ENCODE assay signal across 1 cellular context in genomic region chr6:136288566-136289326, GRCh38.
TF ChIP-seq lines count a peak whose summit lies in the region.

No MANE protein-coding gene starts in this region.

TF ChIP-seq in HepG2, 621 proteins besides CTCF, POLR2A, EP300 and RAD21 (continued from another document and continues in another):
- TF ChIP-seq, protein P1, sequence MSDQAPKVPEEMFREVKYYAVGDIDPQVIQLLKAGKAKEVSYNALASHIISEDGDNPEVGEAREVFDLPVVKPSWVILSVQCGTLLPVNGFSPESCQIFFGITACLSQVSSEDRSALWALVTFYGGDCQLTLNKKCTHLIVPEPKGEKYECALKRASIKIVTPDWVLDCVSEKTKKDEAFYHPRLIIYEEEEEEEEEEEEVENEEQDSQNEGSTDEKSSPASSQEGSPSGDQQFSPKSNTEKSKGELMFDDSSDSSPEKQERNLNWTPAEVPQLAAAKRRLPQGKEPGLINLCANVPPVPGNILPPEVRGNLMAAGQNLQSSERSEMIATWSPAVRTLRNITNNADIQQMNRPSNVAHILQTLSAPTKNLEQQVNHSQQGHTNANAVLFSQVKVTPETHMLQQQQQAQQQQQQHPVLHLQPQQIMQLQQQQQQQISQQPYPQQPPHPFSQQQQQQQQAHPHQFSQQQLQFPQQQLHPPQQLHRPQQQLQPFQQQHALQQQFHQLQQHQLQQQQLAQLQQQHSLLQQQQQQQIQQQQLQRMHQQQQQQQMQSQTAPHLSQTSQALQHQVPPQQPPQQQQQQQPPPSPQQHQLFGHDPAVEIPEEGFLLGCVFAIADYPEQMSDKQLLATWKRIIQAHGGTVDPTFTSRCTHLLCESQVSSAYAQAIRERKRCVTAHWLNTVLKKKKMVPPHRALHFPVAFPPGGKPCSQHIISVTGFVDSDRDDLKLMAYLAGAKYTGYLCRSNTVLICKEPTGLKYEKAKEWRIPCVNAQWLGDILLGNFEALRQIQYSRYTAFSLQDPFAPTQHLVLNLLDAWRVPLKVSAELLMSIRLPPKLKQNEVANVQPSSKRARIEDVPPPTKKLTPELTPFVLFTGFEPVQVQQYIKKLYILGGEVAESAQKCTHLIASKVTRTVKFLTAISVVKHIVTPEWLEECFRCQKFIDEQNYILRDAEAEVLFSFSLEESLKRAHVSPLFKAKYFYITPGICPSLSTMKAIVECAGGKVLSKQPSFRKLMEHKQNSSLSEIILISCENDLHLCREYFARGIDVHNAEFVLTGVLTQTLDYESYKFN (CRISPR knock-in tag; conservative IDR thresholded peaks at IDR 0.05), result 0 out of 2 replicates have a peak, but pooled peaks have one; percentile 2
- TF ChIP-seq U2AF1 (optimal IDR thresholded peaks at IDR 0.05; ENCODE audit: low read depth, low read length) (no peak), RFXAP (CRISPR knock-in tag; IDR thresholded peaks at IDR 0.05; ENCODE audit: borderline replicate concordance) (no peak), RFXANK (CRISPR knock-in tag; IDR thresholded peaks at IDR 0.05) (no peak), SALL1 (CRISPR knock-in tag; IDR thresholded peaks at IDR 0.05) (no peak; the same call in 1 of the 2 replicates), ATF3 (CRISPR knock-in tag; IDR thresholded peaks at IDR 0.05) (no peak), CEBPB (IDR thresholded peaks at IDR 0.05; ENCODE audit: borderline replicate concordance, low read depth, low read length) (no peak), ZFP1 (CRISPR knock-in tag; IDR thresholded peaks at IDR 0.05) (peak; percentile 18; the same call in 1 of the 2 replicates), TERF1 (CRISPR knock-in tag; IDR thresholded peaks at IDR 0.05) (no peak), RORA (CRISPR knock-in tag; IDR thresholded peaks at IDR 0.05) (no peak), FOXJ3 (CRISPR knock-in tag; IDR thresholded peaks at IDR 0.05; ENCODE audit: borderline replicate concordance) (no peak; the same call in 1 of the 2 replicates), U2AF2 (IDR thresholded peaks at IDR 0.05; ENCODE audit: low read depth, low read length) (no peak), HIVEP1 (CRISPR knock-in tag; IDR thresholded peaks at IDR 0.05) (peak; percentile 6; the same call in 1 of the 2 replicates), TRIM24 (CRISPR knock-in tag; IDR thresholded peaks at IDR 0.05) (no peak), ZNF232 (CRISPR knock-in tag; IDR thresholded peaks at IDR 0.05; ENCODE audit: borderline replicate concordance) (peak; percentile 83; the same call in 1 of the 2 replicates), ZNF569 (CRISPR knock-in tag; IDR thresholded peaks at IDR 0.05; ENCODE audit: borderline replicate concordance) (peak; percentile 46; the same call in 1 of the 2 replicates), KLF11 (CRISPR knock-in tag; IDR thresholded peaks at IDR 0.05) (0 out of 2 replicates have a peak, but pooled peaks have one; percentile 19), RAD51 (IDR thresholded peaks at IDR 0.05; ENCODE audit: borderline replicate concordance) (no peak), HMGA1 (CRISPR knock-in tag; conservative IDR thresholded peaks at IDR 0.05) (no peak), KDM3A (CRISPR knock-in tag; IDR thresholded peaks at IDR 0.05; ENCODE audit: low read depth) (no peak), ZNF784 (CRISPR knock-in tag; IDR thresholded peaks at IDR 0.05; ENCODE audit: borderline replicate concordance) (0 out of 2 replicates have a peak, but pooled peaks have one; percentile 4), ZNF766 (CRISPR knock-in tag; IDR thresholded peaks at IDR 0.05; ENCODE audit: borderline replicate concordance) (no peak), ZC3H4 (CRISPR knock-in tag; IDR thresholded peaks at IDR 0.05; ENCODE audit: borderline replicate concordance) (no peak; the same call in none of the 2 replicates), PHB2 (IDR thresholded peaks at IDR 0.05; ENCODE audit: partially characterized antibody) (no peak), DNMT1 (CRISPR knock-in tag; IDR thresholded peaks at IDR 0.05) (no peak), ZNF354B (CRISPR knock-in tag; IDR thresholded peaks at IDR 0.05) (peak; percentile 84; the same call in 1 of the 2 replicates), SIN3B (IDR thresholded peaks at IDR 0.05; ENCODE audit: low read length) (peak; percentile 69), BCL3 (CRISPR knock-in tag; IDR thresholded peaks at IDR 0.05) (0 out of 2 replicates have a peak, but pooled peaks have one; percentile 21), ZNF737 (CRISPR knock-in tag; IDR thresholded peaks at IDR 0.05; ENCODE audit: borderline replicate concordance) (no peak)
- TF ChIP-seq, protein P2, sequence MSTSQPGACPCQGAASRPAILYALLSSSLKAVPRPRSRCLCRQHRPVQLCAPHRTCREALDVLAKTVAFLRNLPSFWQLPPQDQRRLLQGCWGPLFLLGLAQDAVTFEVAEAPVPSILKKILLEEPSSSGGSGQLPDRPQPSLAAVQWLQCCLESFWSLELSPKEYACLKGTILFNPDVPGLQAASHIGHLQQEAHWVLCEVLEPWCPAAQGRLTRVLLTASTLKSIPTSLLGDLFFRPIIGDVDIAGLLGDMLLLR (CRISPR knock-in tag; IDR thresholded peaks at IDR 0.05), result peak; percentile 50; the same call in 1 of the 2 replicates
- TF ChIP-seq, protein P3, sequence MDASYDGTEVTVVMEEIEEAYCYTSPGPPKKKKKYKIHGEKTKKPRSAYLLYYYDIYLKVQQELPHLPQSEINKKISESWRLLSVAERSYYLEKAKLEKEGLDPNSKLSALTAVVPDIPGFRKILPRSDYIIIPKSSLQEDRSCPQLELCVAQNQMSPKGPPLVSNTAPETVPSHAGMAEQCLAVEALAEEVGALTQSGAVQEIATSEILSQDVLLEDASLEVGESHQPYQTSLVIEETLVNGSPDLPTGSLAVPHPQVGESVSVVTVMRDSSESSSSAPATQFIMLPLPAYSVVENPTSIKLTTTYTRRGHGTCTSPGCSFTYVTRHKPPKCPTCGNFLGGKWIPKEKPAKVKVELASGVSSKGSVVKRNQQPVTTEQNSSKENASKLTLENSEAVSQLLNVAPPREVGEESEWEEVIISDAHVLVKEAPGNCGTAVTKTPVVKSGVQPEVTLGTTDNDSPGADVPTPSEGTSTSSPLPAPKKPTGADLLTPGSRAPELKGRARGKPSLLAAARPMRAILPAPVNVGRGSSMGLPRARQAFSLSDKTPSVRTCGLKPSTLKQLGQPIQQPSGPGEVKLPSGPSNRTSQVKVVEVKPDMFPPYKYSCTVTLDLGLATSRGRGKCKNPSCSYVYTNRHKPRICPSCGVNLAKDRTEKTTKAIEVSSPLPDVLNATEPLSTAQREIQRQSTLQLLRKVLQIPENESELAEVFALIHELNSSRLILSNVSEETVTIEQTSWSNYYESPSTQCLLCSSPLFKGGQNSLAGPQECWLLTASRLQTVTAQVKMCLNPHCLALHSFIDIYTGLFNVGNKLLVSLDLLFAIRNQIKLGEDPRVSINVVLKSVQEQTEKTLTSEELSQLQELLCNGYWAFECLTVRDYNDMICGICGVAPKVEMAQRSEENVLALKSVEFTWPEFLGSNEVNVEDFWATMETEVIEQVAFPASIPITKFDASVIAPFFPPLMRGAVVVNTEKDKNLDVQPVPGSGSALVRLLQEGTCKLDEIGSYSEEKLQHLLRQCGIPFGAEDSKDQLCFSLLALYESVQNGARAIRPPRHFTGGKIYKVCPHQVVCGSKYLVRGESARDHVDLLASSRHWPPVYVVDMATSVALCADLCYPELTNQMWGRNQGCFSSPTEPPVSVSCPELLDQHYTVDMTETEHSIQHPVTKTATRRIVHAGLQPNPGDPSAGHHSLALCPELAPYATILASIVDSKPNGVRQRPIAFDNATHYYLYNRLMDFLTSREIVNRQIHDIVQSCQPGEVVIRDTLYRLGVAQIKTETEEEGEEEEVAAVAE (CRISPR knock-in tag; IDR thresholded peaks at IDR 0.05; ENCODE audit: borderline replicate concordance), result peak; percentile 7
- TF ChIP-seq, protein P4, sequence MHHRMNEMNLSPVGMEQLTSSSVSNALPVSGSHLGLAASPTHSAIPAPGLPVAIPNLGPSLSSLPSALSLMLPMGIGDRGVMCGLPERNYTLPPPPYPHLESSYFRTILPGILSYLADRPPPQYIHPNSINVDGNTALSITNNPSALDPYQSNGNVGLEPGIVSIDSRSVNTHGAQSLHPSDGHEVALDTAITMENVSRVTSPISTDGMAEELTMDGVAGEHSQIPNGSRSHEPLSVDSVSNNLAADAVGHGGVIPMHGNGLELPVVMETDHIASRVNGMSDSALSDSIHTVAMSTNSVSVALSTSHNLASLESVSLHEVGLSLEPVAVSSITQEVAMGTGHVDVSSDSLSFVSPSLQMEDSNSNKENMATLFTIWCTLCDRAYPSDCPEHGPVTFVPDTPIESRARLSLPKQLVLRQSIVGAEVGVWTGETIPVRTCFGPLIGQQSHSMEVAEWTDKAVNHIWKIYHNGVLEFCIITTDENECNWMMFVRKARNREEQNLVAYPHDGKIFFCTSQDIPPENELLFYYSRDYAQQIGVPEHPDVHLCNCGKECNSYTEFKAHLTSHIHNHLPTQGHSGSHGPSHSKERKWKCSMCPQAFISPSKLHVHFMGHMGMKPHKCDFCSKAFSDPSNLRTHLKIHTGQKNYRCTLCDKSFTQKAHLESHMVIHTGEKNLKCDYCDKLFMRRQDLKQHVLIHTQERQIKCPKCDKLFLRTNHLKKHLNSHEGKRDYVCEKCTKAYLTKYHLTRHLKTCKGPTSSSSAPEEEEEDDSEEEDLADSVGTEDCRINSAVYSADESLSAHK (CRISPR knock-in tag; IDR thresholded peaks at IDR 0.05; ENCODE audit: borderline replicate concordance), result 0 out of 2 replicates have a peak, but pooled peaks have one; percentile 44
- TF ChIP-seq, protein P5, sequence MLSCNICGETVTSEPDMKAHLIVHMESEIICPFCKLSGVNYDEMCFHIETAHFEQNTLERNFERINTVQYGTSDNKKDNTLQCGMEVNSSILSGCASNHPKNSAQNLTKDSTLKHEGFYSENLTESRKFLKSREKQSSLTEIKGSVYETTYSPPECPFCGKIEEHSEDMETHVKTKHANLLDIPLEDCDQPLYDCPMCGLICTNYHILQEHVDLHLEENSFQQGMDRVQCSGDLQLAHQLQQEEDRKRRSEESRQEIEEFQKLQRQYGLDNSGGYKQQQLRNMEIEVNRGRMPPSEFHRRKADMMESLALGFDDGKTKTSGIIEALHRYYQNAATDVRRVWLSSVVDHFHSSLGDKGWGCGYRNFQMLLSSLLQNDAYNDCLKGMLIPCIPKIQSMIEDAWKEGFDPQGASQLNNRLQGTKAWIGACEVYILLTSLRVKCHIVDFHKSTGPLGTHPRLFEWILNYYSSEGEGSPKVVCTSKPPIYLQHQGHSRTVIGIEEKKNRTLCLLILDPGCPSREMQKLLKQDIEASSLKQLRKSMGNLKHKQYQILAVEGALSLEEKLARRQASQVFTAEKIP (CRISPR knock-in tag; IDR thresholded peaks at IDR 0.05; ENCODE audit: borderline replicate concordance), result no peak
- TF ChIP-seq, protein P6, sequence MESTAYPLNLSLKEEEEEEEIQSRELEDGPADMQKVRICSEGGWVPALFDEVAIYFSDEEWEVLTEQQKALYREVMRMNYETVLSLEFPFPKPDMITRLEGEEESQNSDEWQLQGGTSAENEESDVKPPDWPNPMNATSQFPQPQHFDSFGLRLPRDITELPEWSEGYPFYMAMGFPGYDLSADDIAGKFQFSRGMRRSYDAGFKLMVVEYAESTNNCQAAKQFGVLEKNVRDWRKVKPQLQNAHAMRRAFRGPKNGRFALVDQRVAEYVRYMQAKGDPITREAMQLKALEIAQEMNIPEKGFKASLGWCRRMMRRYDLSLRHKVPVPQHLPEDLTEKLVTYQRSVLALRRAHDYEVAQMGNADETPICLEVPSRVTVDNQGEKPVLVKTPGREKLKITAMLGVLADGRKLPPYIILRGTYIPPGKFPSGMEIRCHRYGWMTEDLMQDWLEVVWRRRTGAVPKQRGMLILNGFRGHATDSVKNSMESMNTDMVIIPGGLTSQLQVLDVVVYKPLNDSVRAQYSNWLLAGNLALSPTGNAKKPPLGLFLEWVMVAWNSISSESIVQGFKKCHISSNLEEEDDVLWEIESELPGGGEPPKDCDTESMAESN (CRISPR knock-in tag; conservative IDR thresholded peaks at IDR 0.05), result no peak
- TF ChIP-seq, protein P7, sequence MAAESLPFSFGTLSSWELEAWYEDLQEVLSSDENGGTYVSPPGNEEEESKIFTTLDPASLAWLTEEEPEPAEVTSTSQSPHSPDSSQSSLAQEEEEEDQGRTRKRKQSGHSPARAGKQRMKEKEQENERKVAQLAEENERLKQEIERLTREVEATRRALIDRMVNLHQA (CRISPR knock-in tag; IDR thresholded peaks at IDR 0.05), result no peak
- TF ChIP-seq, protein P8, sequence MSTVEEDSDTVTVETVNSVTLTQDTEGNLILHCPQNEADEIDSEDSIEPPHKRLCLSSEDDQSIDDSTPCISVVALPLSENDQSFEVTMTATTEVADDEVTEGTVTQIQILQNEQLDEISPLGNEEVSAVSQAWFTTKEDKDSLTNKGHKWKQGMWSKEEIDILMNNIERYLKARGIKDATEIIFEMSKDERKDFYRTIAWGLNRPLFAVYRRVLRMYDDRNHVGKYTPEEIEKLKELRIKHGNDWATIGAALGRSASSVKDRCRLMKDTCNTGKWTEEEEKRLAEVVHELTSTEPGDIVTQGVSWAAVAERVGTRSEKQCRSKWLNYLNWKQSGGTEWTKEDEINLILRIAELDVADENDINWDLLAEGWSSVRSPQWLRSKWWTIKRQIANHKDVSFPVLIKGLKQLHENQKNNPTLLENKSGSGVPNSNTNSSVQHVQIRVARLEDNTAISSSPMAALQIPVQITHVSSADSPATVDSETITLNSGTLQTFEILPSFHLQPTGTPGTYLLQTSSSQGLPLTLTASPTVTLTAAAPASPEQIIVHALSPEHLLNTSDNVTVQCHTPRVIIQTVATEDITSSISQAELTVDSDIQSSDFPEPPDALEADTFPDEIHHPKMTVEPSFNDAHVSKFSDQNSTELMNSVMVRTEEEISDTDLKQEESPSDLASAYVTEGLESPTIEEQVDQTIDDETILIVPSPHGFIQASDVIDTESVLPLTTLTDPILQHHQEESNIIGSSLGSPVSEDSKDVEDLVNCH (CRISPR knock-in tag; IDR thresholded peaks at IDR 0.05), result no peak
